In genomic region chr3:88003115-88003755, GRCh38 we compare ENCODE assay signal across 10 cellular contexts. TPM values are rescaled to one million over a fixed set of nuclear protein-coding genes. Genes with fewer than 3 reads are reported as not detected.
A peak's percentile ranks its signal among the peaks of the same experiment; 100 is the strongest.
DNase-seq lines count a peak whose midpoint lies in the region; ATAC-seq and TF ChIP-seq lines count a peak whose summit lies in the region.
"Had no signal": no experiment of that assay in that cellular context is flagged by ENCODE, and none has a peak within 500 bp of the region (broad histone marks: within the 10 kb centered on the region; RNA-seq: fewer than 3 reads in every experiment).

No MANE protein-coding gene starts in this region.

- no peaks in the 10 kb centered on the region for H3K27me3 ChIP-seq in CD8-positive, alpha-beta T cell (ENCODE audit: insufficient read depth, low read length)

- CTCF ChIA-PET in CD8-positive, alpha-beta T cell (lab: Charles Lee) = interaction anchor here (0.6 to 2.1 kb wide), 14 partner anchors 11 to 705 kb away, joined by 3 to 23 read pairs (median 3); no protein-coding TSS in a partner anchor

- no peaks in the 10 kb centered on the region for H3K4me1 ChIP-seq in CD8-positive, alpha-beta T cell (ENCODE audit: insufficient read depth, low read length)

- no peak overlapping the region for H3K4me3 ChIP-seq in CD8-positive, alpha-beta T cell (ENCODE audit: low read depth, low read length)
- H3K4me3 ChIP-seq: skin epidermis had no signal

- no peak overlapping the region for H3K4me3 Mint-ChIP-seq in CD8-positive, alpha-beta T cell
- H3K4me3 Mint-ChIP-seq in brain = no peak overlapping the region
- H3K4me3 Mint-ChIP-seq: T-helper 1 cell treated with Interleukin-12 subunit alpha and Interleukin-12 subunit beta and Interleukin-4 antibody, amounts not matched to agents 30 μg/mL and 1 μg/mL, for 36 hours had no signal

- no peaks in the 10 kb centered on the region for H3K9me3 ChIP-seq in CD8-positive, alpha-beta T cell (ENCODE audit: low read length)

- intact Hi-C loops in CD8-positive, alpha-beta T cell (cut with DNase I, micrococcal nuclease) = loop anchor here (1.0 to 10.0 kb wide), 7 partner anchors 52 to 738 kb away; partner anchors contain the start of genes CGGBP1 (in 1 of the 2) and ZNF654 (in 1 of the 2)

- no peak overlapping the region for H3K27ac Mint-ChIP-seq in CD8-positive, alpha-beta T cell
- H3K27ac Mint-ChIP-seq in brain = no peak overlapping the region
- H3K27ac Mint-ChIP-seq: T-helper 1 cell treated with Interleukin-12 subunit alpha and Interleukin-12 subunit beta and Interleukin-4 antibody, amounts not matched to agents 30 μg/mL and 1 μg/mL, for 36 hours had no signal

- no peak overlapping the region for H3K27ac ChIP-seq in CD8-positive, alpha-beta T cell (ENCODE audit: low read depth, low read length)
- H3K27ac ChIP-seq: skin epidermis had no signal

- H3K9me3 Mint-ChIP-seq in CD8-positive, alpha-beta T cell = no peaks in the 10 kb centered on the region
- no peaks in the 10 kb centered on the region for H3K9me3 Mint-ChIP-seq in brain
- H3K9me3 Mint-ChIP-seq: T-helper 1 cell treated with Interleukin-12 subunit alpha and Interleukin-12 subunit beta and Interleukin-4 antibody, amounts not matched to agents 30 μg/mL and 1 μg/mL, for 36 hours had no signal

- ATAC-seq in CD8-positive, alpha-beta T cell = no peak
- ATAC-seq in GM18502 (IDR thresholded peaks at IDR 0.05; ENCODE audit: poor library complexity, unreplicated experiment) (peak; percentile 60), GM21619 (IDR thresholded peaks at IDR 0.05; ENCODE audit: unreplicated experiment) (no peak)

- POLR2A ChIA-PET in CD8-positive, alpha-beta T cell (lab: Charles Lee) = no interaction called here

- H3K36me3 ChIP-seq in CD8-positive, alpha-beta T cell (ENCODE audit: insufficient read depth, low read length) = no peaks in the 10 kb centered on the region

- peaks cover 14% of the 10 kb centered on the region for H3K4me1 Mint-ChIP-seq in CD8-positive, alpha-beta T cell (ENCODE audit: low read depth)
- no peaks in the 10 kb centered on the region for H3K4me1 Mint-ChIP-seq in brain

- TF ChIP-seq CTCF in CD8-positive, alpha-beta T cell (IDR thresholded peaks at IDR 0.05) = peak; percentile 63
- TF ChIP-seq CTCF in brain (conservative IDR thresholded peaks at IDR 0.05) = peak; percentile 83 to 89

- DNase-seq in CD8-positive, alpha-beta T cell = no peak
- DNase-seq in NCI-H146 treated with DMSO at 0.1 percent for 48 hours (lab: John Stamatoyannopoulos, UW; ENCODE audit: unreplicated experiment) (peak; percentile 6), left kidney (ENCODE audit: low read depth, low spot score) (peak; percentile 59), cerebellar nuclear complex (lab: John Stamatoyannopoulos, UW) (no peak)
- DNase-seq in stimulated activated CD4-positive, alpha-beta T cell treated with anti-CD3 and anti-CD28 coated beads, Interleukin-1b, Interleukin-23, amount 100 ng/mL, for 48 hours = no peak

- H3K36me3 Mint-ChIP-seq in CD8-positive, alpha-beta T cell = no peaks in the 10 kb centered on the region
- H3K36me3 Mint-ChIP-seq in brain = no peaks in the 10 kb centered on the region

- peaks cover 7% of the 10 kb centered on the region for H3K27me3 Mint-ChIP-seq in CD8-positive, alpha-beta T cell (ENCODE audit: low read depth)
- no peaks in the 10 kb centered on the region for H3K27me3 Mint-ChIP-seq in brain

RNA-seq across cellular contexts. Expression of gene CGGBP1, which starts 55.6 kb away (rescaled TPM):
- 10 to 100 TPM; 64.1 to 66.7 TPM for total RNA-seq in CD8-positive, alpha-beta T cell
- polyA plus RNA-seq in brain (ENCODE audit: insufficient read depth, low read depth, low replicate concordance) = 36.3 TPM

RNA-seq across cellular contexts. Expression of gene ZNF654, which starts 55.8 kb away (rescaled TPM):
- total RNA-seq in CD8-positive, alpha-beta T cell = 10 to 100 TPM; 13.2 to 15.0 TPM
- polyA plus RNA-seq in brain (ENCODE audit: insufficient read depth, low read depth, low replicate concordance) = 2.2 TPM

Comparison
In these comparisons a context has a peak if more than half of its experiments do, and no peak if none do; other contexts are left out.
1. DNase-seq: peak in NCI-H146 treated with DMSO at 0.1 percent for 48 hours (single experiment) and left kidney (single experiment); none in CD8-positive, alpha-beta T cell (0 of 7), cerebellar nuclear complex (0 of 2) and stimulated activated CD4-positive, alpha-beta T cell treated with anti-CD3 and anti-CD28 coated beads, Interleukin-1b, Interleukin-23, amount 100 ng/mL, for 48 hours (single experiment).